ENCODE assay signal across 8 cellular contexts in the genomic region with DNA sequence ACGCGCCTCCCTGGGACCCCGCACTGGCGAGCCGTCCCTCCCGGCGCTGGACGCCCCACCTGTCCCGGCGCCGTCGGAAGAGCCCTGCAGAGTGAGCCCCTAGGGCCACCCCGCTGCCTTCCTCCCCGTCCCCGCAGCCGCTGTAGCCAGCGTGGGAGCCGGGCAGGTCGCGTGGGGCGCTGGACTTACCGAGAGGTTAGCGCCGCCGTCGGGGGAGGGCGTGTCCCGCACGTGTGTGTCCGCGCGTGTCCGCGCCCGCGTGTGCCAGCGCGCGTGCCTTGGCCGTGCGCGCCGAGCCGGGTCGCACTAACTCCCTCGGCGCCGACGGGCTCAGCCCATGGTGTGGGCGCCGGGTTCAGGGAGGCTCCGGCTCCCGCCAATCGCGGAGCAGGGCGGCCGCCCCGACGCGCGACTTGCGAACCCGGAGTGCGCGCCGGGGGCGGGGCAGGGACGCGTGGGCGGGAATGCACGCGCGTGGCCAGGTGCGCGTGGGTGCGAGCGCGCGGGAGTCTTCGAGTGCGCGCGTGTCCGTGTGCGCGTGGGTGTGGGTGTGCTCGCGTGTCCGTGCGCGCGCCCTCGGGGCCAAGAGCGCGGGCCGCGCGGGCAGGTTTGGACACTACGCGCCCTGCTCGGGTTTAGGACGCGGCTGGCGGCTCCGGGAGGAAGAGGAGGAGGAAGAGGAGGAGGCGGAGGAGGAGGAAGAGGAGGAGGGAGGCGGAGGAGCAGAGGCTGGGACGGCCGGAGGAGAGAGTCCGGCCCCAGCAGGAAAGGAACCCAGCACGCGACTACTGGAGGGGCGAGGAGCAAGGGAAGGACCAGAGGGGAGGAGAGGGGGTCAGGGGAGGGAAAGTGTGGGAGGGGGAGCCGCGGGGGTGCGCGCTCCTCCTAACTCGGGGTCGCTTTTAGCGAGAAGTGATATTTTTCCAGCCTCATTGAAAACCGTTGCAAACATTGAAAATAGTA.
DNase-seq lines count a peak whose midpoint lies in the region; ATAC-seq, FAIRE-seq and TF ChIP-seq lines count a peak whose summit lies in the region.

No MANE protein-coding gene starts in this region.

- H3K27me3 Mint-ChIP-seq in endodermal cell (ENCODE audit: insufficient read depth): peaks cover 76% of the 10 kb centered on the region
- peaks cover 46 to 50% of the 10 kb centered on the region in 2 donors for H3K27me3 Mint-ChIP-seq in natural killer cell treated with Interleukin-12 subunit alpha and Interleukin-12 subunit beta and Interleukin-15 and Interleukin-18, amount 100 ng/mL, for 72 hours

- no peak for FAIRE-seq in HTR-8/SVneo (lab: Jason Lieb, UNC)

- DNase-seq in AG20443 (ENCODE audit: low spot score): peak; percentile 34
- DNase-seq in MV-4-11 (lab: John Stamatoyannopoulos, UW): peak; percentile 24
- DNase-seq in endodermal cell: peak; percentile 67
- no peak for DNase-seq in natural killer cell treated with Interleukin-12 subunit alpha and Interleukin-12 subunit beta and Interleukin-15 and Interleukin-18, amount 100 ng/mL, for 72 hours (ENCODE audit: low spot score)
- DNase-seq in NCI-H1105 (lab: John Stamatoyannopoulos, UW): no peak
- no peak for DNase-seq in putamen (ENCODE audit: low spot score)
- DNase-seq in globus pallidus (ENCODE audit: low spot score): no peak
- DNase-seq in HTR-8/SVneo (ENCODE audit: insufficient read length, low spot score): no peak

- peaks cover 5% of the 10 kb centered on the region for H3K4me1 Mint-ChIP-seq in endodermal cell
- H3K4me1 Mint-ChIP-seq in natural killer cell treated with Interleukin-12 subunit alpha and Interleukin-12 subunit beta and Interleukin-15 and Interleukin-18, amount 100 ng/mL, for 72 hours (ENCODE audit: low read depth in 2 of 2): peaks cover 5 to 11% of the 10 kb centered on the region in 2 donors

- ATAC-seq in natural killer cell treated with Interleukin-12 subunit alpha and Interleukin-12 subunit beta and Interleukin-15 and Interleukin-18, amount 100 ng/mL, for 72 hours: peak in 1 of 2 donors; percentile 43

- no peak for TF ChIP-seq CTCF in endodermal cell (conservative IDR thresholded peaks at IDR 0.05)

- H3K4me3 Mint-ChIP-seq in endodermal cell: peak overlapping the region; percentile 49
- peak overlapping the region; percentile 54 for H3K4me3 Mint-ChIP-seq in natural killer cell treated with Interleukin-12 subunit alpha and Interleukin-12 subunit beta and Interleukin-15 and Interleukin-18, amount 100 ng/mL, for 72 hours

- no peak overlapping the region for H3K27ac Mint-ChIP-seq in endodermal cell
- H3K27ac Mint-ChIP-seq in natural killer cell treated with Interleukin-12 subunit alpha and Interleukin-12 subunit beta and Interleukin-15 and Interleukin-18, amount 100 ng/mL, for 72 hours: no peak overlapping the region

- H3K36me3 Mint-ChIP-seq in endodermal cell (ENCODE audit: low read depth): no peaks in the 10 kb centered on the region
- no peaks in the 10 kb centered on the region for H3K36me3 Mint-ChIP-seq in natural killer cell treated with Interleukin-12 subunit alpha and Interleukin-12 subunit beta and Interleukin-15 and Interleukin-18, amount 100 ng/mL, for 72 hours

- H3K9me3 ChIP-seq in endodermal cell (ENCODE audit: control insufficient read depth, low read length): no peaks in the 10 kb centered on the region

- H3K27me3 ChIP-seq in endodermal cell (ENCODE audit: control insufficient read depth, insufficient read depth, low read length, poor library complexity, severe bottlenecking): peaks cover 85% of the 10 kb centered on the region

- H3K4me1 ChIP-seq in endodermal cell (ENCODE audit: control insufficient read depth, insufficient read depth, low read length): peaks cover 2% of the 10 kb centered on the region

- H3K9me3 Mint-ChIP-seq in endodermal cell: no peaks in the 10 kb centered on the region
- H3K9me3 Mint-ChIP-seq in natural killer cell treated with Interleukin-12 subunit alpha and Interleukin-12 subunit beta and Interleukin-15 and Interleukin-18, amount 100 ng/mL, for 72 hours: no peaks in the 10 kb centered on the region

- H3K4me3 ChIP-seq in endodermal cell (ENCODE audit: low read length): peak overlapping the region; percentile 72

- no peaks in the 10 kb centered on the region for H3K36me3 ChIP-seq in endodermal cell (ENCODE audit: control insufficient read depth, insufficient read depth, low read length)

- 2 to 4% methylated on average over 82 to 121 of the region's 121 CpGs for WGBS in endodermal cell (ENCODE audit: insufficient coverage in 1 of 2, insufficient read length in 1 of 2), 2 experiments

- no peak overlapping the region for H3K9ac ChIP-seq in endodermal cell (ENCODE audit: extremely low read depth, low read length, poor library complexity, severe bottlenecking)

- no peak overlapping the region for H3K27ac ChIP-seq in endodermal cell (ENCODE audit: low read depth, low read length)

Comparison
In these comparisons a context has a peak if more than half of its experiments do, and no peak if none do; other contexts are left out.
1. DNase-seq: peak in AG20443 (single experiment), MV-4-11 (single experiment) and endodermal cell (single experiment); none in natural killer cell treated with Interleukin-12 subunit alpha and Interleukin-12 subunit beta and Interleukin-15 and Interleukin-18, amount 100 ng/mL, for 72 hours (single experiment), NCI-H1105 (single experiment), putamen (single experiment), globus pallidus (single experiment) and HTR-8/SVneo (single experiment).